29 cellular contexts compared by ENCODE assay signal in genomic region chr17:30426292-30426691, GRCh38.
"Had no signal": no experiment of that assay in that cellular context is flagged by ENCODE, and none has a peak within 500 bp of the region (broad histone marks: within the 10 kb centered on the region; RNA-seq: fewer than 3 reads in every experiment).

No MANE protein-coding gene starts in this region.

- H3K9me3 Mint-ChIP-seq: activated B cell treated with CpG ODN at 0.5 μM for 24 hours; activated naive CD4-positive, alpha-beta T cell treated with anti-CD3 and anti-CD28 coated beads, Interleukin-2, amount 50 U/mL, for 72 hours; activated T-cell treated with anti-CD3 and anti-CD28 coated beads, Interleukin-2, amount 50 U/mL, for 24 hours; activated T-helper 17 cell treated with anti-CD3 and anti-CD28 coated beads, Interleukin-2, amount 50 U/mL, for 72 hours; dendritic cell treated with granulocyte-macrophage colony-stimulating factor and Interleukin-4, amounts not matched to agents 40 ng/mL and 50 ng/mL, for 4 days; memory B cell; natural killer cell treated with Interleukin-12 subunit alpha and Interleukin-12 subunit beta and Interleukin-15 and Interleukin-18, amount 100 ng/mL, for 72 hours; stimulated activated naive CD8-positive, alpha-beta T cell treated with anti-CD3 and anti-CD28 coated beads, Interleukin-15, Interleukin-2, amounts not matched to agents 100 ng/mL and 50 ng/mL, for 24 hours; T-helper 1 cell treated with Interleukin-12 subunit alpha and Interleukin-12 subunit beta and Interleukin-4 antibody, amounts not matched to agents 30 μg/mL and 1 μg/mL, for 36 hours had no signal

- H3K9me3 ChIP-seq: neutrophil, ovary, psoas muscle, thyroid gland had no signal

- H3K4me3 Mint-ChIP-seq: activated B cell treated with CpG ODN at 0.5 μM for 24 hours; activated CD4-positive, alpha-beta T cell treated with anti-CD3 and anti-CD28 coated beads for 36 hours; activated T-cell treated with anti-CD3 and anti-CD28 coated beads, Interleukin-2, amount 50 U/mL, for 24 hours; activated T-helper 17 cell treated with anti-CD3 and anti-CD28 coated beads, Interleukin-2, amount 50 U/mL, for 72 hours; dendritic cell treated with granulocyte-macrophage colony-stimulating factor and Interleukin-4, amounts not matched to agents 40 ng/mL and 50 ng/mL, for 4 days; memory B cell; natural killer cell treated with Interleukin-12 subunit alpha and Interleukin-12 subunit beta and Interleukin-15 and Interleukin-18, amount 100 ng/mL, for 72 hours; stimulated activated naive CD8-positive, alpha-beta T cell treated with anti-CD3 and anti-CD28 coated beads, Interleukin-15, Interleukin-2, amounts not matched to agents 100 ng/mL and 50 ng/mL, for 24 hours; T-helper 1 cell treated with Interleukin-12 subunit alpha and Interleukin-12 subunit beta and Interleukin-4 antibody, amounts not matched to agents 30 μg/mL and 1 μg/mL, for 36 hours had no signal

- H3K27ac Mint-ChIP-seq: activated B cell treated with CpG ODN at 0.5 μM for 24 hours; activated CD4-positive, alpha-beta T cell treated with anti-CD3 and anti-CD28 coated beads for 36 hours; activated naive CD4-positive, alpha-beta T cell treated with anti-CD3 and anti-CD28 coated beads, Interleukin-2, amount 50 U/mL, for 72 hours; activated T-cell treated with anti-CD3 and anti-CD28 coated beads, Interleukin-2, amount 50 U/mL, for 24 hours; activated T-helper 17 cell treated with anti-CD3 and anti-CD28 coated beads, Interleukin-2, amount 50 U/mL, for 72 hours; dendritic cell treated with granulocyte-macrophage colony-stimulating factor and Interleukin-4, amounts not matched to agents 40 ng/mL and 50 ng/mL, for 4 days; memory B cell; natural killer cell treated with Interleukin-12 subunit alpha and Interleukin-12 subunit beta and Interleukin-15 and Interleukin-18, amount 100 ng/mL, for 72 hours; stimulated activated naive CD8-positive, alpha-beta T cell treated with anti-CD3 and anti-CD28 coated beads, Interleukin-15, Interleukin-2, amounts not matched to agents 100 ng/mL and 50 ng/mL, for 24 hours; T-helper 1 cell treated with Interleukin-12 subunit alpha and Interleukin-12 subunit beta and Interleukin-4 antibody, amounts not matched to agents 30 μg/mL and 1 μg/mL, for 36 hours had no signal

- H3K27ac ChIP-seq: cardiac muscle cell, neutrophil, ovary, psoas muscle, skin epidermis, thyroid gland had no signal

- H3K4me3 ChIP-seq: cardiac muscle cell, ovary, psoas muscle, skin epidermis, thyroid gland had no signal

- H3K36me3 ChIP-seq: ovary had no signal

- FAIRE-seq: frontal cortex, islet of Langerhans had no signal

- H3K4me1 Mint-ChIP-seq: activated B cell treated with CpG ODN at 0.5 μM for 24 hours; activated T-helper 17 cell treated with anti-CD3 and anti-CD28 coated beads, Interleukin-2, amount 50 U/mL, for 72 hours; memory B cell had no signal

- H3K27me3 ChIP-seq: cardiac muscle cell, neutrophil, ovary, thyroid gland had no signal

- H3K4me1 ChIP-seq: psoas muscle, thyroid gland had no signal

- DNase-seq: activated B cell treated with CpG ODN at 0.5 μM for 24 hours; activated CD4-positive, alpha-beta T cell treated with anti-CD3 and anti-CD28 coated beads for 36 hours; activated CD4-positive, alpha-beta T cell treated with anti-CD3 and anti-CD28 coated beads, Interleukin-2, amount 50 U/mL, for 4 hours; activated CD8-positive, alpha-beta memory T cell treated with anti-CD3 and anti-CD28 coated beads for 24 hours; activated CD8-positive, alpha-beta memory T cell treated with anti-CD3 and anti-CD28 coated beads, Interleukin-2, amount 50 U/mL, for 4 hours; activated T-cell treated with anti-CD3 and anti-CD28 coated beads, Interleukin-2, amount 50 U/mL, for 24 hours; effector CD8-positive, alpha-beta T cell; glutamatergic neuron; hippocampal formation; left colon; ovary; psoas muscle; right cardiac atrium; stimulated activated CD4-positive, alpha-beta T cell treated with anti-CD3 and anti-CD28 coated beads, Interleukin-1b, Interleukin-23, amount 100 ng/mL, for 48 hours; substantia nigra; T1000; thyroid gland had no signal

- H3K27me3 Mint-ChIP-seq: activated B cell treated with CpG ODN at 0.5 μM for 24 hours; activated CD4-positive, alpha-beta T cell treated with anti-CD3 and anti-CD28 coated beads for 36 hours; activated T-cell treated with anti-CD3 and anti-CD28 coated beads, Interleukin-2, amount 50 U/mL, for 24 hours; activated T-helper 17 cell treated with anti-CD3 and anti-CD28 coated beads, Interleukin-2, amount 50 U/mL, for 72 hours; dendritic cell treated with granulocyte-macrophage colony-stimulating factor and Interleukin-4, amounts not matched to agents 40 ng/mL and 50 ng/mL, for 4 days; memory B cell; natural killer cell treated with Interleukin-12 subunit alpha and Interleukin-12 subunit beta and Interleukin-15 and Interleukin-18, amount 100 ng/mL, for 72 hours; stimulated activated naive CD8-positive, alpha-beta T cell treated with anti-CD3 and anti-CD28 coated beads, Interleukin-15, Interleukin-2, amounts not matched to agents 100 ng/mL and 50 ng/mL, for 24 hours had no signal
